In genomic region chr2:168626610-168627009, GRCh38 we compare ENCODE assay signal across 25 cellular contexts.
DNase-seq lines count a peak whose midpoint lies in the region; ATAC-seq, FAIRE-seq and TF ChIP-seq lines count a peak whose summit lies in the region.
"Had no signal": no experiment of that assay in that cellular context is flagged by ENCODE, and none has a peak within 500 bp of the region (broad histone marks: within the 10 kb centered on the region; RNA-seq: fewer than 3 reads in every experiment).

No MANE protein-coding gene starts in this region.

- no peak overlapping the region for H3K4me2 ChIP-seq in GM12878 (ENCODE audit: control insufficient read depth, insufficient read depth)

- RAD21 ChIA-PET in GM12878 (lab: Charles Lee; ENCODE audit: unreplicated experiment) = no interaction called here

- H3K4me3 ChIP-seq in right cardiac atrium (ENCODE audit: low read length) (no peak overlapping the region), GM12878 (no peak overlapping the region), iPS-20b (ENCODE audit: low read length) (no peak overlapping the region), stomach smooth muscle (ENCODE audit: low read length in 2 of 2) (no peak overlapping the region), ovary (no peak overlapping the region)
- H3K4me3 ChIP-seq: esophagus squamous epithelium, Peyer's patch, SJSA1, tibial nerve had no signal

- H3K4me1 ChIP-seq in right cardiac atrium (ENCODE audit: control insufficient read depth, insufficient read depth, low read length) (peaks cover 1% of the 10 kb centered on the region), GM12878 (ENCODE audit: control insufficient read depth, insufficient read depth, low read length) (peaks cover 7% of the 10 kb centered on the region; the same call in 1 of the 2 replicates), iPS-20b (ENCODE audit: insufficient read depth, low read length) (peaks cover 33% of the 10 kb centered on the region; the same call in 1 of the 2 replicates), stomach smooth muscle (ENCODE audit: control insufficient read depth, insufficient read depth, low read length) (no peaks in the 10 kb centered on the region), ovary (ENCODE audit: insufficient read depth) (no peaks in the 10 kb centered on the region)
- H3K4me1 ChIP-seq: SJSA1 had no signal

- TF ChIP-seq RAD21 in GM12878 (IDR thresholded peaks at IDR 0.05; ENCODE audit: insufficient read depth, low read depth, low read length) = no peak

- H3K27ac ChIP-seq in right cardiac atrium (ENCODE audit: low read length) = no peak overlapping the region
- peak overlapping the region; percentile 28 for H3K27ac ChIP-seq in GM12878 (ENCODE audit: control insufficient read depth, insufficient read depth)
- H3K27ac ChIP-seq in iPS-20b (ENCODE audit: low read length) = peak overlapping the region; percentile 48
- H3K27ac ChIP-seq in stomach smooth muscle (ENCODE audit: low read length) = peak overlapping the region; percentile 25
- no peak overlapping the region for H3K27ac ChIP-seq in ovary
- H3K27ac ChIP-seq: SJSA1, tibial nerve had no signal

- no peaks in the 10 kb centered on the region for H4K20me1 ChIP-seq in GM12878 (ENCODE audit: control insufficient read depth, insufficient read depth)

- POLR2A ChIA-PET in GM12878 (lab: Charles Lee) = no interaction called here

- H3K9me3 ChIP-seq in right cardiac atrium (ENCODE audit: control insufficient read depth, low read length) (no peaks in the 10 kb centered on the region), GM12878 (replicated peaks; ENCODE audit: control insufficient read depth, insufficient read depth, low read length) (no peaks in the 10 kb centered on the region; the same call in 2 of the 3 replicates), iPS-20b (ENCODE audit: insufficient read depth, low read depth, low read length) (no peaks in the 10 kb centered on the region), stomach smooth muscle (ENCODE audit: control insufficient read depth in 2 of 2, low read length in 2 of 2) (no peaks in the 10 kb centered on the region), ovary (no peaks in the 10 kb centered on the region)
- H3K9me3 ChIP-seq: esophagus squamous epithelium, Peyer's patch, SJSA1, tibial nerve had no signal

- no peak for FAIRE-seq in GM12878 (lab: Jason Lieb, UNC)

- in situ Hi-C loops in GM12878 (cut with MboI) = no loop called here

- no peak for TF ChIP-seq POLR2A in GM12878 (IDR thresholded peaks at IDR 0.05; ENCODE audit: low read depth, low read length)
- TF ChIP-seq POLR2A in ovary (IDR thresholded peaks at IDR 0.05) = no peak

- H2AFZ ChIP-seq in GM12878 (ENCODE audit: control insufficient read depth, low read depth, low read length) = no peak overlapping the region

- ATAC-seq in Right ventricle myocardium superior (ENCODE audit: poor library complexity) = peak; percentile 13
- ATAC-seq in right cardiac atrium = no peak
- ATAC-seq in GM12878 = no peak
- no peak for ATAC-seq in GM18870 (IDR thresholded peaks at IDR 0.05; ENCODE audit: unreplicated experiment)
- ATAC-seq: effector memory CD8-positive, alpha-beta T cell had no signal

- H3K27me3 ChIP-seq in right cardiac atrium (ENCODE audit: control insufficient read depth, insufficient read depth) (no peaks in the 10 kb centered on the region), GM12878 (replicated peaks in 1 of 2; ENCODE audit: control insufficient read depth in 2 of 2, insufficient read depth in 2 of 2, low read length in 1 of 2) (no peaks in the 10 kb centered on the region), iPS-20b (ENCODE audit: insufficient read depth, low read length) (no peaks in the 10 kb centered on the region), stomach smooth muscle (ENCODE audit: control insufficient read depth in 1 of 2, insufficient read depth in 2 of 2, low read length in 2 of 2) (no peaks in the 10 kb centered on the region), ovary (no peaks in the 10 kb centered on the region)
- H3K27me3 ChIP-seq: esophagus squamous epithelium, Peyer's patch, SJSA1, tibial nerve had no signal

- intact Hi-C loops in Right ventricle myocardium superior (cut with DNase I) (no loop called here), right cardiac atrium (cut with DNase I) (no loop called here), GM12878 (cut with micrococcal nuclease; ENCODE audit: unreplicated experiment) (no loop called here), ovary (cut with DNase I) (no loop called here)

- H3K36me3 ChIP-seq in GM12878 (ENCODE audit: control insufficient read depth in 2 of 2, insufficient read depth in 2 of 2, low read length in 1 of 2) (no peaks in the 10 kb centered on the region), iPS-20b (ENCODE audit: insufficient read depth, low read depth, low read length) (no peaks in the 10 kb centered on the region), stomach smooth muscle (ENCODE audit: control insufficient read depth in 2 of 2, insufficient read depth in 2 of 2, low read length in 2 of 2) (no peaks in the 10 kb centered on the region), ovary (no peaks in the 10 kb centered on the region)
- H3K36me3 ChIP-seq: esophagus squamous epithelium, Peyer's patch, SJSA1, tibial nerve had no signal

- SMC1A ChIA-PET in GM12878 (lab: Charles Lee; ENCODE audit: uncharacterized antibody, unreplicated experiment) = no interaction called here

- TF ChIP-seq CTCF in GM12878 (IDR thresholded peaks at IDR 0.05 in 2 of 3, conservative IDR thresholded peaks at IDR 0.05 in 1 of 3; ENCODE audit: control insufficient read depth in 2 of 3, extremely low read depth in 1 of 3, insufficient read depth in 1 of 3, low read depth in 3 of 3, low read length in 3 of 3) (no peak), ovary (IDR thresholded peaks at IDR 0.05) (no peak)

- TF ChIP-seq EP300 in GM12878 (IDR thresholded peaks at IDR 0.05; ENCODE audit: borderline replicate concordance in 1 of 2, control insufficient read depth in 1 of 2, low read depth in 2 of 2, low read length in 2 of 2) (no peak), ovary (IDR thresholded peaks at IDR 0.05) (no peak)

- no peak overlapping the region for H3K9ac ChIP-seq in GM12878 (ENCODE audit: control insufficient read depth, insufficient read depth, low read length)
- peak overlapping the region; percentile 49; the same call in 1 of the 2 replicates for H3K9ac ChIP-seq in iPS-20b (ENCODE audit: low read depth, low read length)
- no peak overlapping the region for H3K9ac ChIP-seq in stomach smooth muscle (ENCODE audit: low read length in 2 of 2)

- no TSS peak for BruUV-seq in GM12878 (replicated peaks; lab: Mats Ljungman, UMichigan)

- DNase-seq in Right ventricle myocardium superior (no peak), right cardiac atrium (no peak), GM12878 (ENCODE audit: low read depth, low spot score) (no peak), NCI-H1436 treated with DMSO at 0.1 percent for 48 hours (lab: John Stamatoyannopoulos, UW) (no peak), ovary (no peak)
- DNase-seq: 8988T; activated CD4-positive, alpha-beta T cell treated with anti-CD3 and anti-CD28 coated beads, Interleukin-2, amount 50 U/mL, for 4 hours; activated effector memory CD4-positive, alpha-beta T cell treated with anti-CD3 and anti-CD28 coated beads, Interleukin-2, amount 50 U/mL, for 16 hours; AML-193; effector memory CD8-positive, alpha-beta T cell; esophagus squamous epithelium; GOT3; NCI-H1105; NCI-H2107; NCI-H510A treated with DMSO at 0.1 percent for 48 hours; Peyer's patch; retina; stimulated activated CD4-positive, alpha-beta T cell treated with anti-CD3 and anti-CD28 coated beads, Interleukin-2, amount 100 ng/mL, for 48 hours; stimulated activated naive CD4-positive, alpha-beta T cell treated with Interleukin-2 at 50 U/mL for 16 hours; T-helper 2 cell had no signal

- H3K79me2 ChIP-seq in GM12878 (ENCODE audit: control insufficient read depth, insufficient read depth, low read length) = peaks cover 2% of the 10 kb centered on the region

- 69% methylated on average over 4 of the region's 4 CpGs for WGBS in right cardiac atrium
- 78% methylated on average over 4 of the region's 4 CpGs for WGBS in GM12878 (ENCODE audit: insufficient coverage, insufficient replicate concordance, low lambda C conversion rate, missing lambda C conversion rate)
- WGBS in ovary, 3 donors = 45 to 54% (median 46%) methylated on average over 4 of the region's 4 CpGs

- CTCF ChIA-PET in GM12878 (lab: Yijun Ruan, JAX) = no interaction called here

TF ChIP-seq in GM12878, 131 proteins besides CTCF, POLR2A, EP300 and RAD21 (continues in another document):
- TF ChIP-seq STAT1 (conservative IDR thresholded peaks at IDR 0.05) = no peak
- TF ChIP-seq, protein P1, sequence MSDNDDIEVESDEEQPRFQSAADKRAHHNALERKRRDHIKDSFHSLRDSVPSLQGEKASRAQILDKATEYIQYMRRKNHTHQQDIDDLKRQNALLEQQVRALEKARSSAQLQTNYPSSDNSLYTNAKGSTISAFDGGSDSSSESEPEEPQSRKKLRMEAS (IDR thresholded peaks at IDR 0.05; ENCODE audit: low read depth, low read length) = no peak
- no peak for TF ChIP-seq CBX5 (IDR thresholded peaks at IDR 0.05; ENCODE audit: low read depth)
- TF ChIP-seq TAF1 (IDR thresholded peaks at IDR 0.05; ENCODE audit: borderline replicate concordance, low read depth, low read length) = no peak
- no peak for TF ChIP-seq RELA (IDR thresholded peaks at IDR 0.05; ENCODE audit: borderline replicate concordance, partially characterized antibody)
- no peak for TF ChIP-seq REST (IDR thresholded peaks at IDR 0.05; ENCODE audit: low read depth, low read length)

Comparison
In these comparisons a context has a peak if more than half of its experiments do, and no peak if none do; other contexts are left out.
1. H3K27ac ChIP-seq: peak in GM12878 (single experiment), iPS-20b (single experiment) and stomach smooth muscle (single experiment); none in right cardiac atrium (single experiment) and ovary (0 of 2).